Comparison of ENCODE assay signal across 9 cellular contexts in the genomic region with DNA sequence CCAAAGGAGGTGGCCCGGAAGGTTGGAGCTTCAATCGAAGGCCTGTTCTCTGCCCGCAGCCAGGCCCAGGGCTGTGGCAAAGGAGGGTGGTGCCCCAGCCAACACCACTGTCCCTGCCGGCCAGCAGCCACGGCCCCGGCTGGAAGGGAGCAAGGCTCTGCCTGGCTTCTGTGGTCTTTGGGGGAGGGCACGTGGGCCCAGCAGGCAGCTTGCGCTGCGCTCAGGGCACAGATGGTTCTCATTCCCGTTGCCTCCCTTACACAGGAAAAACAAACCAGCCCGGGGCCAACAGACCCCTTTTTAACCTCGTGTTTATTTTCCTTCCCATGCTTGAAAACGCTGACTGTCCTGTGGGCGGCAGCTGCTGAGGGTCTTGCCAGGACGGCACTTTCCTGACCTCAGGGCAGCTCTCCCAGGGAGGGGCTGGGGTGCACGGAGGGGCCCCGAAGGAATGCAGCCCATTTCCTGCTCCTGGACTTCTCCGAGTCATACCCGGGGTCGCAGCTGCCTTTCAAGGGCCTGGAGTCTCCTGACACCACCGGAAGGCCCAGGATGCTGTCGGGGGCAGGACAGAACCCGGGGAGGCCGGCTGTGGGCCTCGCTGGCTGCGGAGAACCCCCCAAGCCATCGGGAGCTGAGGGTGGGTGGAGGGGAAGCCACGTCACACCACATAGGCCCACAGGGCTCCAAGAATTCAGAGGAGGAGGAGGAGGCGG. TPM values are rescaled to one million over a fixed set of nuclear protein-coding genes. Genes with fewer than 3 reads are reported as not detected.
DNase-seq lines count a peak whose midpoint lies in the region; ATAC-seq and TF ChIP-seq lines count a peak whose summit lies in the region.
"Had no signal": no experiment of that assay in that cellular context is flagged by ENCODE, and none has a peak within 500 bp of the region (broad histone marks: within the 10 kb centered on the region; RNA-seq: fewer than 3 reads in every experiment).

No MANE protein-coding gene starts in this region.

- WGBS in H9 (ENCODE audit: extremely low coverage, insufficient read length, low lambda C conversion rate): no CpG with 5 or more reads among the region's 29 CpGs

- H3K36me3 Mint-ChIP-seq in H9 (ENCODE audit: insufficient read depth in 1 of 3, low read depth in 3 of 3) (no peaks in the 10 kb centered on the region; a peak in 1 of 7 replicates), natural killer cell (no peaks in the 10 kb centered on the region)

- H3K9me3 Mint-ChIP-seq in H9: no peaks in the 10 kb centered on the region; a peak in 1 of 5 replicates
- H3K9me3 Mint-ChIP-seq in natural killer cell: no peaks in the 10 kb centered on the region

- no peaks in the 10 kb centered on the region for H3K36me3 ChIP-seq in ascending aorta
- H3K36me3 ChIP-seq in iPS-15b (ENCODE audit: control insufficient read depth, insufficient read depth, low read length): peaks cover 3% of the 10 kb centered on the region
- H3K36me3 ChIP-seq in stomach smooth muscle (ENCODE audit: control insufficient read depth in 2 of 2, insufficient read depth in 2 of 2, low read length in 2 of 2): no peaks in the 10 kb centered on the region
- H3K36me3 ChIP-seq: gastrocnemius medialis had no signal

- H3K9ac ChIP-seq in H9 (ENCODE audit: extremely low read depth, insufficient read length, low read length) (no peak overlapping the region), iPS-15b (ENCODE audit: low read depth, low read length) (peak overlapping the region; percentile 37), stomach smooth muscle (ENCODE audit: low read length in 2 of 2) (peak overlapping the region; percentile 41 to 47)

- H3K9me3 ChIP-seq in H9 (ENCODE audit: control insufficient read depth, low read depth, low read length) (no peaks in the 10 kb centered on the region), ascending aorta (no peaks in the 10 kb centered on the region), iPS-15b (ENCODE audit: control insufficient read depth, insufficient read depth, low read length) (no peaks in the 10 kb centered on the region), stomach smooth muscle (ENCODE audit: control insufficient read depth in 2 of 2, low read length in 2 of 2) (no peaks in the 10 kb centered on the region)
- H3K9me3 ChIP-seq: gastrocnemius medialis had no signal

- H2BK120ac ChIP-seq in H9 (ENCODE audit: low read depth, low read length, poor library complexity, severe bottlenecking): no peak overlapping the region

- no peak overlapping the region for H3T11ph ChIP-seq in H9 (ENCODE audit: low read length)

- H3K4me3 ChIP-seq in ascending aorta (no peak overlapping the region), iPS-15b (ENCODE audit: low read depth, low read length) (no peak overlapping the region), stomach smooth muscle (ENCODE audit: low read length in 2 of 2) (peak overlapping the region in 1 of 2 donors; percentile 69)

- no peak overlapping the region for H3K56ac ChIP-seq in H9 (ENCODE audit: insufficient read length, low read depth, low read length)

- H3K4me1 ChIP-seq in H9 (ENCODE audit: insufficient read depth, low read length) (peaks cover 4% of the 10 kb centered on the region; the same call in 1 of the 2 replicates), ascending aorta (peaks cover 21 to 27% of the 10 kb centered on the region in 2 donors), iPS-15b (ENCODE audit: control insufficient read depth, insufficient read depth, low read length) (peaks cover 2% of the 10 kb centered on the region), stomach smooth muscle (ENCODE audit: control insufficient read depth, insufficient read depth, low read length) (peaks cover 31% of the 10 kb centered on the region)

- ATAC-seq in natural killer cell: no peak
- ATAC-seq: gastrocnemius medialis had no signal

- no peak overlapping the region for H2BK12ac ChIP-seq in H9 (ENCODE audit: insufficient read length, low read depth, low read length)

- no peak overlapping the region for H4K5ac ChIP-seq in H9 (ENCODE audit: insufficient read length, low read depth, low read length)

- H2AFZ ChIP-seq in H9 (ENCODE audit: low read length): no peak overlapping the region

- no peaks in the 10 kb centered on the region for H3K23me2 ChIP-seq in H9 (ENCODE audit: insufficient read length, low read depth, low read length, poor library complexity, severe bottlenecking)

- TF ChIP-seq CTCF in H9 (conservative IDR thresholded peaks at IDR 0.05) (no peak), ascending aorta (IDR thresholded peaks at IDR 0.05) (no peak), natural killer cell (IDR thresholded peaks at IDR 0.05) (no peak), GM20000 (IDR thresholded peaks at IDR 0.05; ENCODE audit: extremely low read depth, missing control alignments) (no peak)

- peak overlapping the region; percentile 58 to 72; a peak in 2 of 5 replicates for H3K4me3 Mint-ChIP-seq in H9
- no peak overlapping the region for H3K4me3 Mint-ChIP-seq in natural killer cell

- no peak overlapping the region for H2BK5ac ChIP-seq in H9 (ENCODE audit: insufficient read length, low read length)

- H3K4ac ChIP-seq in H9 (ENCODE audit: low read depth, low read length): no peak overlapping the region

- H3K79me1 ChIP-seq in H9 (ENCODE audit: insufficient read depth, low read depth, low read length, poor library complexity, severe bottlenecking): peaks cover 2% of the 10 kb centered on the region

- H3K27me3 ChIP-seq in H9 (ENCODE audit: insufficient read depth, low read length) (no peaks in the 10 kb centered on the region), ascending aorta (no peaks in the 10 kb centered on the region), iPS-15b (ENCODE audit: control insufficient read depth, insufficient read depth, low read length) (no peaks in the 10 kb centered on the region), stomach smooth muscle (ENCODE audit: control insufficient read depth in 1 of 2, insufficient read depth in 2 of 2, low read length in 2 of 2) (no peaks in the 10 kb centered on the region)

- no peak overlapping the region for H3K23ac ChIP-seq in H9 (ENCODE audit: insufficient read length, low read depth, low read length)

- no peaks in the 10 kb centered on the region for H4K20me1 ChIP-seq in H9 (ENCODE audit: control insufficient read depth, insufficient read depth, insufficient read length)

- no peak overlapping the region for H2AK5ac ChIP-seq in H9 (ENCODE audit: insufficient read length, low read length)

- no peak overlapping the region for H3K4me2 ChIP-seq in H9 (ENCODE audit: insufficient read depth, insufficient read length, low read length)

- H2BK15ac ChIP-seq in H9 (ENCODE audit: low read depth, low read length): no peak overlapping the region

- no peak overlapping the region; a peak in 1 of 7 replicates for H3K27ac Mint-ChIP-seq in H9
- H3K27ac Mint-ChIP-seq in natural killer cell: no peak overlapping the region

- H3K14ac ChIP-seq in H9 (ENCODE audit: insufficient read depth, low read length): no peak overlapping the region

- H4K8ac ChIP-seq in H9 (replicated peaks; ENCODE audit: insufficient read length, low read depth, low read length): no peak overlapping the region

- H4K91ac ChIP-seq in H9 (ENCODE audit: insufficient read length, low read depth, low read length): no peak overlapping the region

- H3K4me1 Mint-ChIP-seq in H9: peaks cover 9 to 11% of the 10 kb centered on the region in 2 experiments
- no peaks in the 10 kb centered on the region for H3K4me1 Mint-ChIP-seq in natural killer cell

- peak; percentile 70 for DNase-seq in H9
- no peak for DNase-seq in ascending aorta (ENCODE audit: low spot score in 2 of 2)
- DNase-seq in natural killer cell: no peak
- no peak for DNase-seq in GM20000 (ENCODE audit: low spot score)
- no peak for DNase-seq in DMS53 (lab: John Stamatoyannopoulos, UW)
- DNase-seq in DMS79 treated with DMSO at 0.1 percent for 48 hours (lab: John Stamatoyannopoulos, UW): no peak
- DNase-seq: gastrocnemius medialis had no signal

- peaks cover 2% of the 10 kb centered on the region; the same call in 1 of the 2 replicates for H3K79me2 ChIP-seq in H9 (ENCODE audit: insufficient read depth, low read length)

- peak overlapping the region; percentile 53 for H3K18ac ChIP-seq in H9 (ENCODE audit: insufficient read length, low read depth, low read length)

- intact Hi-C loops in ascending aorta (cut with DNase I): loop anchor here (5.0 kb wide), 1 partner anchor 76 kb away; a partner anchor contains a TSS
- intact Hi-C loops in natural killer cell (cut with micrococcal nuclease): no loop called here

- H2BK20ac ChIP-seq in H9 (ENCODE audit: low read depth, low read length, poor library complexity, severe bottlenecking): no peak overlapping the region

- H3K27ac ChIP-seq in H9 (ENCODE audit: insufficient read length, low read depth, low read length): no peak overlapping the region
- peak overlapping the region; percentile 76 to 86 for H3K27ac ChIP-seq in ascending aorta
- peak overlapping the region; percentile 53 for H3K27ac ChIP-seq in stomach smooth muscle (ENCODE audit: low read length)

- H3K27me3 Mint-ChIP-seq in H9 (ENCODE audit: low read depth) (no peaks in the 10 kb centered on the region; the same call in 1 of the 2 replicates), natural killer cell (ENCODE audit: low read depth in 2 of 2) (peaks cover 0 to 3% of the 10 kb centered on the region in 2 donors)

RNA-seq across cellular contexts. Expression of a gene that starts 1.1 kb away (rescaled TPM):
- 22.1 and 24.7 TPM in 2 replicates for total RNA-seq in H9 (2021)
- total RNA-seq in ascending aorta: 85.1 TPM
- 1 to 10 TPM; 2.6 to 4.2 (median 3.4) TPM for total RNA-seq in natural killer cell

RNA-seq across cellular contexts. Expression of a gene that starts 22.3 kb away (rescaled TPM):
- total RNA-seq in H9 (2021): 0.07 and 0.09 TPM in 2 replicates
- under 0.01 TPM for total RNA-seq in ascending aorta
- total RNA-seq in natural killer cell: under 1 TPM in 1 of 3 donors, not detected in 2; 0.18 TPM
- total RNA-seq: gastrocnemius medialis had no signal

RNA-seq across cellular contexts. Expression of a gene that starts 37.3 kb away (rescaled TPM):
- total RNA-seq in H9 (2021): 22.3 and 24.8 TPM in 2 replicates
- 191 TPM for total RNA-seq in ascending aorta
- 10 to 100 TPM; 24.6 to 34.8 (median 28.9) TPM for total RNA-seq in natural killer cell

RNA-seq across cellular contexts. Expression of a gene that starts 47.2 kb away (rescaled TPM):
- total RNA-seq in H9 (2021) (5.5 and 5.6 TPM in 2 replicates), ascending aorta (0.43 TPM), natural killer cell (1 to 10 TPM; 1.6 to 4.2 (median 4.0) TPM)
